Comparison of ENCODE assay signal across 13 cellular contexts in genomic region chr5:157819502-157820125, GRCh38. TPM values are rescaled to one million over a fixed set of nuclear protein-coding genes. Genes with fewer than 3 reads are reported as not detected.
DNase-seq lines count a peak whose midpoint lies in the region; ATAC-seq and TF ChIP-seq lines count a peak whose summit lies in the region.
"Had no signal": no experiment of that assay in that cellular context is flagged by ENCODE, and none has a peak within 500 bp of the region (broad histone marks: within the 10 kb centered on the region; RNA-seq: fewer than 3 reads in every experiment).

No MANE protein-coding gene starts in this region.

- no peaks in the 10 kb centered on the region for H3K36me3 ChIP-seq in left ventricle myocardium inferior
- H3K36me3 ChIP-seq in sigmoid colon: no peaks in the 10 kb centered on the region

- H3K27me3 ChIP-seq in left ventricle myocardium inferior (ENCODE audit: low read depth) (no peaks in the 10 kb centered on the region), sigmoid colon (no peaks in the 10 kb centered on the region)
- H3K27me3 ChIP-seq: upper lobe of left lung had no signal

- DNase-seq in DMS114 treated with DMSO at 0.1 percent for 48 hours (lab: John Stamatoyannopoulos, UW; ENCODE audit: unreplicated experiment): peak; percentile 49
- DNase-seq in SK-MEL-5 (ENCODE audit: low read depth, low spot score): peak; percentile 96
- DNase-seq in left ventricle myocardium inferior: no peak
- DNase-seq in sigmoid colon: no peak
- no peak for DNase-seq in H4 (ENCODE audit: low spot score)
- no peak for DNase-seq in ecto neural progenitor cell (ENCODE audit: low spot score)
- no peak for DNase-seq in NCI-H510A treated with DMSO at 0.1 percent for 48 hours (lab: John Stamatoyannopoulos, UW)
- DNase-seq: activated CD4-positive, CD25-positive, alpha-beta regulatory T cell; C1 segment of cervical spinal cord; GOT3; left colon; upper lobe of left lung had no signal

- TF ChIP-seq POLR2A in sigmoid colon (IDR thresholded peaks at IDR 0.05): no peak

- ATAC-seq in GM21381 (IDR thresholded peaks at IDR 0.05; ENCODE audit: unreplicated experiment): no peak
- ATAC-seq: left colon had no signal

- in situ Hi-C loops in SK-MEL-5 (cut with HindIII; ENCODE audit: low pct_unique_long_range_greater_than_20kb, low sequenced_read_pairs): no loop called here

- H3K4me1 ChIP-seq in left ventricle myocardium inferior (peaks cover 53% of the 10 kb centered on the region), sigmoid colon (peaks cover 0 to 68% (median 59%) of the 10 kb centered on the region in 4 donors)

- intact Hi-C loops in left ventricle myocardium inferior (cut with micrococcal nuclease): loop anchor here (5.0 to 10.0 kb wide), 3 partner anchors 38 to 178 kb away; partner anchors contain the start of gene CLINT1
- intact Hi-C loops in sigmoid colon (cut with DNase I): loop anchor here (5.0 to 10.0 kb wide), 5 partner anchors 38 to 1285 kb away; partner anchors contain the start of gene CLINT1

- H3K27ac ChIP-seq in left ventricle myocardium inferior (replicated peaks) (peak overlapping the region; percentile 61), sigmoid colon (peak overlapping the region; percentile 50 to 85 (median 74))

- WGBS in sigmoid colon, 2 donors: 63 to 71% methylated on average over 4 of the region's 4 CpGs

- no peak for TF ChIP-seq CTCF in left ventricle myocardium inferior (IDR thresholded peaks at IDR 0.05; ENCODE audit: borderline replicate concordance)
- no peak for TF ChIP-seq CTCF in sigmoid colon (IDR thresholded peaks at IDR 0.05)

- no peak for TF ChIP-seq EP300 in sigmoid colon (IDR thresholded peaks at IDR 0.05)

- H3K4me3 ChIP-seq in left ventricle myocardium inferior (no peak overlapping the region), sigmoid colon (no peak overlapping the region)
- H3K4me3 ChIP-seq: upper lobe of left lung had no signal

- H3K9me3 ChIP-seq in left ventricle myocardium inferior (replicated peaks) (no peaks in the 10 kb centered on the region), sigmoid colon (no peaks in the 10 kb centered on the region)
- H3K9me3 ChIP-seq: upper lobe of left lung had no signal

RNA-seq across cellular contexts. Expression of gene CLINT1, which starts 39.3 kb away (rescaled TPM):
- 48.3 and 49.3 TPM in 2 replicates for total RNA-seq in SK-MEL-5 (2014; rRNA removed; shearing (Covaris generic))
- 36.8 and 37.9 TPM in 2 replicates for polyA plus RNA-seq in SK-MEL-5 (2015; cell fraction: cytosol; rRNA removed)
- polyA plus RNA-seq in SK-MEL-5 (2015; cell fraction: nucleus; rRNA removed): 99.5 and 105 TPM in 2 replicates
- 48.6 TPM for total RNA-seq in left ventricle myocardium inferior
- 100 to 1,000 TPM in 3 of 4 donors, 10 to 100 TPM in 1; 88.1 to 171 (median 109) TPM for total RNA-seq in sigmoid colon
- polyA plus RNA-seq in sigmoid colon: 10 to 100 TPM; 40.2 to 64.1 (median 53.6) TPM
- total RNA-seq in H4 (2014; rRNA removed; shearing (Covaris generic)): 30.5 and 43.3 TPM in 2 replicates

Comparison
In these comparisons a context has a peak if more than half of its experiments do, and no peak if none do; other contexts are left out.
1. DNase-seq: peak in DMS114 treated with DMSO at 0.1 percent for 48 hours (single experiment) and SK-MEL-5 (single experiment); none in left ventricle myocardium inferior (single experiment), sigmoid colon (single experiment), H4 (single experiment), ecto neural progenitor cell (single experiment) and NCI-H510A treated with DMSO at 0.1 percent for 48 hours (single experiment).